ENCODE assay signal across 8 cellular contexts in the genomic region with DNA sequence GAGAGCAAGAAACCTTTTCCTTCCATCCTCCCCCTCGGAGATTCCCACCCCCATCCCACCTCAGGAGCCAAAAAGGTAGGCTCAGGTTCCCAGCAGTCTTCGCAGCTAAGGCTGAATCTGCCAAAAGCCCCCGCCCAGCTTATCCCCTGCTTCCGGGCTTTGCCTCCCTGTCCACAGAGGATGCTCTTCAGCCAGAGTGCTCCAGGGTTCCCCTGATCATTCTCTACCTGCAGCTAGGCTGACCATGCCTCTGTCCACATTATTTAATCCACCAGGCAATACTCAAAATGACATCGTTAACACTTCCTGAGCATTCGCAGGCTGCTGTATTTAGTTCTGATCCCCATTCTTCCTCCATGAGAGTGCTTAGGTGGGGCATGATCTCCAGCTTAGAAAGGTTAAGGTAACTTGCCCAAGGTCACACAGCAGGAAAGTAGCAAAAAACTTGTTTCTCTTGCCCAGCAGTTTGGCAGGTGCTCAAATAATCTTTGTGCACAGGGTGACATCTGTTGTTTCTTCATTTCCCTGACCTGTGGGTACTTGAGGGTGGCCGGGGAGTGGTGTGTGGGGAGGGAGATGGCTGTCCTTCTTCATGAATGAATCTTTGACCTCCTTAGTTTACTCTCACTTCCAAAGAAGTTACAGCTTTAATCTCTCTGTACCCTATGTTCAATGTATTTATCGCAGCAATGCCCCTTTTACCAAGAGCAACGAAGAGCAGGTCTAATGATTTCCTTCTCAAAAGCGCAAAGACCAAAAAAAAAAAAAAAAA. TPM values are rescaled to one million over a fixed set of nuclear protein-coding genes. Genes with fewer than 3 reads are reported as not detected.
DNase-seq lines count a peak whose midpoint lies in the region; ATAC-seq, FAIRE-seq and TF ChIP-seq lines count a peak whose summit lies in the region.

No MANE protein-coding gene starts in this region.

- ATAC-seq in pancreas = peak; percentile 20 to 44 (median 34)

- no peak for TF ChIP-seq CTCF in pancreas (IDR thresholded peaks at IDR 0.05)

- H3K36me3 ChIP-seq in pancreas = no peaks in the 10 kb centered on the region

- intact Hi-C loops in pancreas (cut with DNase I) = loop anchor here in 1 of 3 donors (10.0 kb wide), 1 partner anchor 112 kb away; no protein-coding TSS in a partner anchor

- no peaks in the 10 kb centered on the region for H3K27me3 ChIP-seq in pancreas

- H3K4me1 ChIP-seq in pancreas = peaks cover 0 to 6% (median 0%) of the 10 kb centered on the region in 3 donors

- DNase-seq in NCI-H748 (lab: John Stamatoyannopoulos, UW; ENCODE audit: unreplicated experiment) (peak; percentile 28), NCI-H748 treated with DMSO at 0.1 percent for 48 hours (lab: John Stamatoyannopoulos, UW) (no peak), OCI-M1 (lab: John Stamatoyannopoulos, UW) (peak; percentile 67), epithelial cell of prostate (ENCODE audit: low read depth, low spot score) (no peak), pancreas (peak in 4 of 6 donors; percentile 33 to 59 (median 51)), NCI-H2107 (lab: John Stamatoyannopoulos, UW) (no peak), cerebellum (ENCODE audit: low spot score) (no peak), cerebellar cortex (ENCODE audit: low spot score) (no peak)

- no peak for FAIRE-seq in pancreas (lab: Jason Lieb, UNC)

- H3K9me3 ChIP-seq in pancreas = no peaks in the 10 kb centered on the region

- H3K4me3 ChIP-seq in pancreas = peak overlapping the region; percentile 50 to 97 (median 67)

- WGBS in pancreas, 2 donors = 17 to 20% methylated on average over 10 of the region's 10 CpGs

- H3K27ac ChIP-seq in epithelial cell of prostate (peak overlapping the region; percentile 10), pancreas (peak overlapping the region in 3 of 4 donors; percentile 44 to 67 (median 53))

RNA-seq across cellular contexts. Expression of gene TBKBP1, which starts 0.9 kb away (rescaled TPM):
- total RNA-seq in pancreas (1 to 10 TPM; 4.7 to 7.0 (median 5.7) TPM), cerebellum (10.5 TPM)
- 10 to 100 TPM; 11.1 to 21.2 TPM for polyA plus RNA-seq in pancreas

RNA-seq across cellular contexts. Expression of gene TBX21, which starts 40.0 kb away (rescaled TPM):
- total RNA-seq in pancreas (under 1 TPM in 5 of 6 donors, not detected in 1; 0.16 to 0.40 (median 0.19) TPM), cerebellum (0.45 TPM)
- under 1 TPM in 1 of 2 donors, not detected in 1; 0.09 TPM for polyA plus RNA-seq in pancreas

RNA-seq across cellular contexts. Expression of gene KPNB1, which starts 43.4 kb away (rescaled TPM):
- total RNA-seq in pancreas (100 to 1,000 TPM in 5 of 6 donors, 10 to 100 TPM in 1; 91.5 to 126 (median 118) TPM), cerebellum (122 TPM)
- polyA plus RNA-seq in pancreas = 10 to 100 TPM; 18.1 to 36.7 TPM

Comparison
In these comparisons a context has a peak if more than half of its experiments do, and no peak if none do; other contexts are left out.
1. DNase-seq: peak in NCI-H748 (single experiment), OCI-M1 (single experiment) and pancreas (4 of 6); none in NCI-H748 treated with DMSO at 0.1 percent for 48 hours (single experiment), epithelial cell of prostate (single experiment), NCI-H2107 (single experiment), cerebellum (single experiment) and cerebellar cortex (single experiment).